1 cellular context compared by ENCODE assay signal in genomic region chr19:7988307-7988706, GRCh38.
TF ChIP-seq lines count a peak whose summit lies in the region.

No MANE protein-coding gene starts in this region.

TF ChIP-seq in K562, 482 proteins besides CTCF, POLR2A, EP300 and RAD21:
- TF ChIP-seq NCOA2 (IDR thresholded peaks at IDR 0.05; ENCODE audit: partially characterized antibody in 2 of 2) (no peak), PHB (CRISPR knock-in tag; IDR thresholded peaks at IDR 0.05) (no peak), POLR2G (IDR thresholded peaks at IDR 0.05; ENCODE audit: low read depth, low read length) (0 out of 2 replicates have a peak, but pooled peaks have one; percentile 21), ZNF398 (CRISPR knock-in tag; IDR thresholded peaks at IDR 0.05) (no peak)
